1 cellular context compared by ENCODE assay signal in the genomic region with DNA sequence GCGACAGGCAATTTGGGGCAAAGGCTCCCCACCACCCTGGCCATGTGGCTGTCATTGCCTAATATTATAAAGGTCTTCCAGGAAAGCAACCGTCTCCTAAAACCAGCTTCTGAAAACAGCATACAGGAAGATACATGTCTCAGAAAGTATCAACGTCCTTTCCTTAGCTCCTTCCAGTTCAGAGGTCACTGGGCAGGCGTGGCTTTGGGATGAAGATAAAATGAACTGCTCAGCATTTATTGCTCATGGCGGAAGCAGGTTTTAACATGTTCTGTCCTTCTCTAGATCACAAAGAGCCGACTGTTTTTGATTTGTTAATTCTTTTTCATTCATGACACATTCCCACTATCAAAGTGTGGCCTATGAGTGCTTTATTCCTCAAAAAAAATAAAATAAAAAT.
TF ChIP-seq lines count a peak whose summit lies in the region.

No MANE protein-coding gene starts in this region.

TF ChIP-seq in endothelial cell of umbilical vein, 7 proteins besides CTCF, POLR2A, EP300 and RAD21 (continued from another document):
- TF ChIP-seq JUN (IDR thresholded peaks at IDR 0.05; ENCODE audit: borderline replicate concordance, insufficient read depth, insufficient read length, low read depth) (no peak), POLR2AphosphoS5 (IDR thresholded peaks at IDR 0.05; ENCODE audit: insufficient read depth, low read depth, low read length) (no peak), GATA2 (IDR thresholded peaks at IDR 0.05; ENCODE audit: insufficient read depth, insufficient read length, low read depth, low read length) (no peak), FOS (IDR thresholded peaks at IDR 0.05; ENCODE audit: borderline replicate concordance, insufficient read depth, low read length) (no peak), MAX (IDR thresholded peaks at IDR 0.05; ENCODE audit: insufficient read depth, insufficient read length) (no peak), MYC (IDR thresholded peaks at IDR 0.05; ENCODE audit: low read depth, low read length) (no peak)
